ENCODE assay signal across 8 cellular contexts in genomic region chr3:159763466-159764210, GRCh38.
A peak's percentile ranks its signal among the peaks of the same experiment; 100 is the strongest.
DNase-seq lines count a peak whose midpoint lies in the region; ATAC-seq and TF ChIP-seq lines count a peak whose summit lies in the region.

No MANE protein-coding gene starts in this region.

- CTCF ChIA-PET in GM10248 (lab: Yijun Ruan, JAX): no interaction called here
- CTCF ChIA-PET in T-cell (lab: Charles Lee): no interaction called here

- H3K4me1 Mint-ChIP-seq in T-cell: peaks cover 0 to 21% (median 16%) of the 10 kb centered on the region in 3 donors
- peaks cover 5 to 6% of the 10 kb centered on the region in 2 donors for H3K4me1 Mint-ChIP-seq in effector memory CD8-positive, alpha-beta T cell (ENCODE audit: low read depth in 2 of 2)

- H3K9me3 Mint-ChIP-seq in T-cell: no peaks in the 10 kb centered on the region
- peaks cover 0 to 2% of the 10 kb centered on the region in 2 donors for H3K9me3 Mint-ChIP-seq in effector memory CD8-positive, alpha-beta T cell

- TF ChIP-seq CTCF in GM10248 (IDR thresholded peaks at IDR 0.05; ENCODE audit: control extremely low read depth, extremely low read depth, low read depth, missing control alignments): no peak

- DNase-seq in 8988T: peak; percentile 80
- DNase-seq in GM10248 (ENCODE audit: extremely low spot score): peak; percentile 74
- DNase-seq in NCI-H1092 treated with DMSO at 0.1 percent for 48 hours (lab: John Stamatoyannopoulos, UW): peak; percentile 38
- peak in 1 of 34 experiments; percentile 2 for DNase-seq in T-cell
- DNase-seq in effector memory CD8-positive, alpha-beta T cell: no peak
- DNase-seq in lung microvascular endothelial cell (ENCODE audit: low read depth in 2 of 2): peak; percentile 83 to 90
- peak in 45 of 49 donors; percentile 13 to 89 (median 70) for DNase-seq in substantia nigra (lab: John Stamatoyannopoulos, UW)

- ATAC-seq in HG02588 (IDR thresholded peaks at IDR 0.05; ENCODE audit: unreplicated experiment) (peak; percentile 57), T-cell (replicated peaks in 1 of 4) (peak in 3 of 4 experiments; percentile 12 to 40 (median 35))
- ATAC-seq in effector memory CD8-positive, alpha-beta T cell (replicated peaks): no peak

- H3K27ac Mint-ChIP-seq in T-cell: no peak overlapping the region
- H3K27ac Mint-ChIP-seq in effector memory CD8-positive, alpha-beta T cell: no peak overlapping the region

- POLR2A ChIA-PET in GM10248 (lab: Yijun Ruan, JAX): no interaction called here
- POLR2A ChIA-PET in T-cell (lab: Charles Lee): no interaction called here

- H3K27me3 Mint-ChIP-seq in T-cell: peaks cover 50 to 60% of the 10 kb centered on the region in 2 donors
- peaks cover 49 to 79% of the 10 kb centered on the region in 2 donors for H3K27me3 Mint-ChIP-seq in effector memory CD8-positive, alpha-beta T cell

- peak overlapping the region; percentile 52 to 74 (median 68) for H3K4me3 Mint-ChIP-seq in T-cell
- H3K4me3 Mint-ChIP-seq in effector memory CD8-positive, alpha-beta T cell: peak overlapping the region; percentile 47 to 59

- peak overlapping the region; percentile 96 for H3K27ac ChIP-seq in substantia nigra (ENCODE audit: low read depth, low read length, poor library complexity, severe bottlenecking)

- H3K36me3 Mint-ChIP-seq in T-cell: no peaks in the 10 kb centered on the region
- no peaks in the 10 kb centered on the region for H3K36me3 Mint-ChIP-seq in effector memory CD8-positive, alpha-beta T cell (ENCODE audit: insufficient read depth)

Comparison
In these comparisons a context has a peak if more than half of its experiments do, and no peak if none do; other contexts are left out.
1. DNase-seq: peak in 8988T (single experiment), GM10248 (single experiment), NCI-H1092 treated with DMSO at 0.1 percent for 48 hours (single experiment), lung microvascular endothelial cell (2 of 2) and substantia nigra (45 of 49); none in effector memory CD8-positive, alpha-beta T cell (0 of 3).